Comparison of ENCODE assay signal across 14 cellular contexts in genomic region chr1:111618081-111618480, GRCh38. TPM values are rescaled to one million over a fixed set of nuclear protein-coding genes. Genes with fewer than 3 reads are reported as not detected.
A peak's percentile ranks its signal among the peaks of the same experiment; 100 is the strongest.
DNase-seq lines count a peak whose midpoint lies in the region; ATAC-seq, FAIRE-seq and TF ChIP-seq lines count a peak whose summit lies in the region.
"Had no signal": no experiment of that assay in that cellular context is flagged by ENCODE, and none has a peak within 500 bp of the region (broad histone marks: within the 10 kb centered on the region; RNA-seq: fewer than 3 reads in every experiment).

No MANE protein-coding gene starts in this region.

- H3K27me3 ChIP-seq in CD8-positive, alpha-beta memory T cell (ENCODE audit: insufficient read depth, low read length, poor library complexity, severe bottlenecking): no peaks in the 10 kb centered on the region
- no peaks in the 10 kb centered on the region for H3K27me3 ChIP-seq in naive thymus-derived CD4-positive, alpha-beta T cell (ENCODE audit: control insufficient read depth in 2 of 2, insufficient read depth in 2 of 2, low read length in 2 of 2)
- H3K27me3 ChIP-seq: hepatocyte, transverse colon had no signal

- peaks cover 66% of the 10 kb centered on the region for H3K4me1 ChIP-seq in CD8-positive, alpha-beta memory T cell (ENCODE audit: insufficient read depth, low read length)
- H3K4me1 ChIP-seq in naive thymus-derived CD4-positive, alpha-beta T cell (ENCODE audit: control insufficient read depth in 2 of 2, insufficient read depth in 2 of 2, low read length in 2 of 2): peaks cover 32 to 54% of the 10 kb centered on the region in 2 donors

- H3K27me3 Mint-ChIP-seq in CD8-positive, alpha-beta memory T cell: no peaks in the 10 kb centered on the region
- H3K27me3 Mint-ChIP-seq in activated T-helper 17 cell treated with anti-CD3 and anti-CD28 coated beads, Interleukin-2, amount 50 U/mL, for 72 hours: no peaks in the 10 kb centered on the region
- no peaks in the 10 kb centered on the region for H3K27me3 Mint-ChIP-seq in naive thymus-derived CD4-positive, alpha-beta T cell

- H3K9me3 Mint-ChIP-seq in CD8-positive, alpha-beta memory T cell: no peaks in the 10 kb centered on the region
- H3K9me3 Mint-ChIP-seq in activated T-helper 17 cell treated with anti-CD3 and anti-CD28 coated beads, Interleukin-2, amount 50 U/mL, for 72 hours: no peaks in the 10 kb centered on the region
- peaks cover 0 to 2% (median 0%) of the 10 kb centered on the region in 11 donors for H3K9me3 Mint-ChIP-seq in naive thymus-derived CD4-positive, alpha-beta T cell

- H3K27ac Mint-ChIP-seq in CD8-positive, alpha-beta memory T cell: peak overlapping the region; percentile 48 to 94 (median 84)
- peak overlapping the region; percentile 82 for H3K27ac Mint-ChIP-seq in activated T-helper 17 cell treated with anti-CD3 and anti-CD28 coated beads, Interleukin-2, amount 50 U/mL, for 72 hours
- H3K27ac Mint-ChIP-seq in naive thymus-derived CD4-positive, alpha-beta T cell: peak overlapping the region; percentile 49 to 95 (median 91)

- intact Hi-C loops in naive thymus-derived CD4-positive, alpha-beta T cell (cut with micrococcal nuclease): loop anchor here (5.0 to 10.0 kb wide), 4 partner anchors 401 to 1281 kb away; partner anchors contain the start of genes CAPZA1 (in 1 of the 2), DENND2D (in 1 of the 2), RBM15 (in 1 of the 2) and ST7L (in 1 of the 2)

- CTCF ChIA-PET in CD8-positive, alpha-beta memory T cell (lab: Charles Lee): interaction anchor here (1.6 to 7.2 kb wide), 4 partner anchors 15 to 110 kb away, joined by 5 to 42 read pairs (median 15); no protein-coding TSS in a partner anchor
- CTCF ChIA-PET in naive thymus-derived CD4-positive, alpha-beta T cell (lab: Charles Lee): interaction anchor here (1.6 to 2.8 kb wide), 3 partner anchors 12 to 110 kb away, joined by 6 to 8 read pairs (median 7); no protein-coding TSS in a partner anchor

- peak; percentile 48 for ATAC-seq in activated T-helper 17 cell treated with anti-CD3 and anti-CD28 coated beads, Interleukin-2, amount 50 U/mL, for 72 hours (replicated peaks)
- no peak for ATAC-seq in naive thymus-derived CD4-positive, alpha-beta T cell
- no peak for ATAC-seq in GM19035 (IDR thresholded peaks at IDR 0.05; ENCODE audit: unreplicated experiment)

- DNase-seq in CD8-positive, alpha-beta memory T cell: no peak
- DNase-seq in GM12892 (ENCODE audit: insufficient read length) (no peak), caudate nucleus (lab: John Stamatoyannopoulos, UW) (no peak)
- no peak for DNase-seq in naive thymus-derived CD4-positive, alpha-beta T cell
- no peak for DNase-seq in stimulated activated CD8-positive, alpha-beta memory T cell treated with anti-CD3 and anti-CD28 coated beads, Interleukin-4, amount 100 ng/mL, for 48 hours
- DNase-seq: activated CD4-positive, alpha-beta T cell treated with anti-CD3 and anti-CD28 coated beads for 48 hours; NCI-H187; NCI-H748 treated with DMSO at 0.1 percent for 48 hours; transverse colon had no signal

- TF ChIP-seq POLR2A in GM12892 (IDR thresholded peaks at IDR 0.05; ENCODE audit: low read depth, low read length): peak; percentile 15; the same call in 1 of the 2 replicates

- no peak overlapping the region for H3K4me3 ChIP-seq in CD8-positive, alpha-beta memory T cell (ENCODE audit: low read length)
- no peak overlapping the region for H3K4me3 ChIP-seq in naive thymus-derived CD4-positive, alpha-beta T cell (ENCODE audit: low read length)
- H3K4me3 ChIP-seq: hepatocyte had no signal

- H3K9me3 ChIP-seq in CD8-positive, alpha-beta memory T cell (ENCODE audit: low read length): no peaks in the 10 kb centered on the region
- no peaks in the 10 kb centered on the region for H3K9me3 ChIP-seq in naive thymus-derived CD4-positive, alpha-beta T cell (ENCODE audit: control insufficient read depth in 2 of 3, low read length in 3 of 3)
- H3K9me3 ChIP-seq: transverse colon had no signal

- POLR2A ChIA-PET in CD8-positive, alpha-beta memory T cell (lab: Charles Lee): no interaction called here
- POLR2A ChIA-PET in naive thymus-derived CD4-positive, alpha-beta T cell (lab: Charles Lee): interaction anchor here (0.9 to 12.2 kb wide), 6 partner anchors 7 to 51 kb away, joined by 3 to 173 read pairs (median 11); no protein-coding TSS in a partner anchor

- peaks cover 60 to 72% (median 62%) of the 10 kb centered on the region in 3 donors for H3K4me1 Mint-ChIP-seq in CD8-positive, alpha-beta memory T cell
- peaks cover 57% of the 10 kb centered on the region for H3K4me1 Mint-ChIP-seq in activated T-helper 17 cell treated with anti-CD3 and anti-CD28 coated beads, Interleukin-2, amount 50 U/mL, for 72 hours
- H3K4me1 Mint-ChIP-seq in naive thymus-derived CD4-positive, alpha-beta T cell: peaks cover 60 to 74% (median 68%) of the 10 kb centered on the region in 7 donors

- H3K4me3 Mint-ChIP-seq in CD8-positive, alpha-beta memory T cell: peak overlapping the region; percentile 80 to 96 (median 91)
- peak overlapping the region; percentile 97 for H3K4me3 Mint-ChIP-seq in activated T-helper 17 cell treated with anti-CD3 and anti-CD28 coated beads, Interleukin-2, amount 50 U/mL, for 72 hours
- H3K4me3 Mint-ChIP-seq in naive thymus-derived CD4-positive, alpha-beta T cell: peak overlapping the region; percentile 57 to 93 (median 87)

- H3K36me3 Mint-ChIP-seq in CD8-positive, alpha-beta memory T cell: peaks cover 0 to 17% (median 5%) of the 10 kb centered on the region in 3 donors
- H3K36me3 Mint-ChIP-seq in activated T-helper 17 cell treated with anti-CD3 and anti-CD28 coated beads, Interleukin-2, amount 50 U/mL, for 72 hours (ENCODE audit: low read depth): peaks cover 28% of the 10 kb centered on the region
- H3K36me3 Mint-ChIP-seq in naive thymus-derived CD4-positive, alpha-beta T cell: peaks cover 0 to 27% (median 0%) of the 10 kb centered on the region in 5 donors

- H3K36me3 ChIP-seq in CD8-positive, alpha-beta memory T cell (ENCODE audit: insufficient read depth, low read length): no peaks in the 10 kb centered on the region
- no peaks in the 10 kb centered on the region for H3K36me3 ChIP-seq in naive thymus-derived CD4-positive, alpha-beta T cell (ENCODE audit: control insufficient read depth in 2 of 3, insufficient read depth in 3 of 3, low read length in 3 of 3)
- H3K36me3 ChIP-seq: transverse colon had no signal

- no peak for FAIRE-seq in GM12892 (lab: Jason Lieb, UNC)
- FAIRE-seq: colon had no signal

- H3K27ac ChIP-seq in CD8-positive, alpha-beta memory T cell (ENCODE audit: low read depth, low read length): no peak overlapping the region
- H3K27ac ChIP-seq in naive thymus-derived CD4-positive, alpha-beta T cell (ENCODE audit: low read depth, low read length): peak overlapping the region; percentile 44
- H3K27ac ChIP-seq in caudate nucleus (ENCODE audit: low read depth, low read length): no peak overlapping the region
- H3K27ac ChIP-seq: RWPE1 had no signal

RNA-seq across cellular contexts. Expression of gene RAP1A, which starts 1.5 kb away (rescaled TPM):
- total RNA-seq in CD8-positive, alpha-beta memory T cell: 100 to 1,000 TPM; 252 to 256 TPM
- 60.8 TPM for polyA plus RNA-seq in CD8-positive, alpha-beta memory T cell
- polyA plus RNA-seq in GM12892 (2012; ENCODE audit: missing spikeins): 255 TPM
- total RNA-seq in activated T-helper 17 cell treated with anti-CD3 and anti-CD28 coated beads, Interleukin-2, amount 50 U/mL, for 72 hours: 100 to 1,000 TPM; 155 to 209 TPM
- 100 to 1,000 TPM in 4 of 5 experiments, 10 to 100 TPM in 1; 89.8 to 183 (median 107) TPM for total RNA-seq in naive thymus-derived CD4-positive, alpha-beta T cell
- polyA plus RNA-seq in naive thymus-derived CD4-positive, alpha-beta T cell: 10 to 100 TPM; 37.6 to 55.0 TPM
